9 cellular contexts compared by ENCODE assay signal in genomic region chr4:48653217-48654014, GRCh38.
DNase-seq lines count a peak whose midpoint lies in the region; ATAC-seq and TF ChIP-seq lines count a peak whose summit lies in the region.
"Had no signal": no experiment of that assay in that cellular context is flagged by ENCODE, and none has a peak within 500 bp of the region (broad histone marks: within the 10 kb centered on the region; RNA-seq: fewer than 3 reads in every experiment).

No MANE protein-coding gene starts in this region.

- peaks cover 7% of the 10 kb centered on the region for H3K4me1 ChIP-seq in upper lobe of right lung

- H3K27me3 ChIP-seq in neural cell (ENCODE audit: insufficient read depth, low read depth, low read length) (no peaks in the 10 kb centered on the region), upper lobe of right lung (no peaks in the 10 kb centered on the region)

- H3K4me2 ChIP-seq in neural cell (ENCODE audit: low read length), result peak overlapping the region; percentile 18

- H3K36me3 ChIP-seq in neural cell (ENCODE audit: insufficient read depth, low read length) (peaks cover 5% of the 10 kb centered on the region), upper lobe of right lung (no peaks in the 10 kb centered on the region)

- TF ChIP-seq CTCF in AG10803 (conservative IDR thresholded peaks at IDR 0.05; ENCODE audit: low read length), result no peak
- TF ChIP-seq CTCF in neural cell (IDR thresholded peaks at IDR 0.05; ENCODE audit: poor library complexity, severe bottlenecking), result no peak
- TF ChIP-seq CTCF in upper lobe of right lung (IDR thresholded peaks at IDR 0.05), result no peak

- H3K79me2 ChIP-seq in neural cell (replicated peaks; ENCODE audit: insufficient read depth, low read length), result peaks cover 3% of the 10 kb centered on the region

- DNase-seq in AG10803 (ENCODE audit: low read depth), result peak; percentile 44
- peak; percentile 39 for DNase-seq in T-helper 22 cell (ENCODE audit: low read depth)
- DNase-seq in effector CD4-positive, alpha-beta T cell, result peak; percentile 4
- DNase-seq in upper lobe of right lung, result no peak
- no peak for DNase-seq in COR-L47 (lab: John Stamatoyannopoulos, UW)
- DNase-seq in SIG-M5 treated with dmso at 0.1 percent for 504 hours (lab: John Stamatoyannopoulos, UW; ENCODE audit: unreplicated experiment), result no peak
- DNase-seq in effector CD8-positive, alpha-beta T cell (lab: John Stamatoyannopoulos, UW), result no peak

- no peaks in the 10 kb centered on the region for H3F3A ChIP-seq in neural cell (ENCODE audit: insufficient read depth, low read length, poor library complexity, severe bottlenecking)

- H3K4me3 ChIP-seq in AG10803 (ENCODE audit: low read length) (no peak overlapping the region), neural cell (ENCODE audit: low read length) (peak overlapping the region; percentile 36), upper lobe of right lung (peak overlapping the region; percentile 20)
- H3K4me3 ChIP-seq: skin epidermis had no signal

- H3K9me3 ChIP-seq in neural cell (ENCODE audit: low read length) (no peaks in the 10 kb centered on the region), upper lobe of right lung (no peaks in the 10 kb centered on the region)

- TF ChIP-seq EP300 in neural cell (conservative IDR thresholded peaks at IDR 0.05; ENCODE audit: poor library complexity, severe bottlenecking), result no peak

- H2AFZ ChIP-seq in neural cell (ENCODE audit: low read depth, low read length), result no peak overlapping the region

- no peak overlapping the region for H3K9ac ChIP-seq in neural cell (ENCODE audit: low read length)

- H3K9me2 ChIP-seq in neural cell (ENCODE audit: insufficient read depth, low read length), result no peaks in the 10 kb centered on the region

- H3K27ac ChIP-seq in neural cell (ENCODE audit: low read length), result peak overlapping the region; percentile 17
- H3K27ac ChIP-seq in upper lobe of right lung, result no peak overlapping the region

- TF ChIP-seq RAD21 in neural cell (conservative IDR thresholded peaks at IDR 0.05), result no peak

- intact Hi-C loops in upper lobe of right lung (cut with DNase I), result no loop called here

- ATAC-seq in upper lobe of right lung, result no peak

- no peaks in the 10 kb centered on the region for H4K20me1 ChIP-seq in neural cell (ENCODE audit: insufficient read depth)

TF ChIP-seq in neural cell, 6 proteins besides CTCF, POLR2A, EP300 and RAD21:
- TF ChIP-seq TAF1 (IDR thresholded peaks at IDR 0.05; ENCODE audit: low read depth) (no peak), POLR2AphosphoS5 (IDR thresholded peaks at IDR 0.05) (peak; percentile 22)

Comparison
In these comparisons a context has a peak if more than half of its experiments do, and no peak if none do; other contexts are left out.
1. DNase-seq: peak in AG10803 (single experiment), T-helper 22 cell (single experiment) and effector CD4-positive, alpha-beta T cell (single experiment); none in upper lobe of right lung (single experiment), COR-L47 (single experiment), SIG-M5 treated with dmso at 0.1 percent for 504 hours (single experiment) and effector CD8-positive, alpha-beta T cell (single experiment).